In the genomic region with DNA sequence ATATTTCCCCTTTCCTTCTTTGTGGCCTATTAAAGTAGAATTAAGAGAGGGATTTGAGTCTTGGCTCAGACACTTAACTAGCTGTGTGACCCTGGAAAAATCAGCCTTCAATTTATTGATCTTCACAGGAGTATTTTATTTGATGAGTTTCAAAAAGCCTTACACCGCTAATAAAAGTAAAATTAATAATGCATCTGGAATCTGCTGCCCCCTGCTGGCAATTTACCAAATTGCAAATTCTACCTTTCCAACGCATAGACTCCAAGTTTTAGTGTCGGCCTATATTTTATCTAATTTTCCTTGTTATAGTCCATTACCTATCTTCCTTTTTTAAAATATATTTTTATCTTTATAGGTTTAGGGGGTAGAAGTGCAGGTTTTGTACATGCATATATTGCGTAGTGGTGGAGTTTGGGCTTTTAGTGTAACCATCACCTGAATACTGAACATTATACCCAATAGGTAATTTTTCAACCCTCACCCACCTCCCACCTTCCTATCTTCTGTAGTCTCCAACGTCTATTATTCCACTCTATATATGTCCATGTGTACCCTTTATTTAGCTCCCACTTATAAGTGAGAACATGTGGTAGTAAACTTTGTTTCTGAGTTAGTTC, we compare ENCODE assay signal across 8 cellular contexts. TPM values are rescaled to one million over a fixed set of nuclear protein-coding genes. Genes with fewer than 3 reads are reported as not detected.
DNase-seq lines count a peak whose midpoint lies in the region; ATAC-seq and TF ChIP-seq lines count a peak whose summit lies in the region.

No MANE protein-coding gene starts in this region.

- DNase-seq in NCI-H1436 (lab: John Stamatoyannopoulos, UW) = peak; percentile 7
- no peak for DNase-seq in NCI-H1436 treated with DMSO at 0.1 percent for 48 hours (lab: John Stamatoyannopoulos, UW)
- peak; percentile 11 for DNase-seq in NCI-H128 (lab: John Stamatoyannopoulos, UW; ENCODE audit: unreplicated experiment)
- peak; percentile 71 for DNase-seq in activated CD8-positive, alpha-beta T cell treated with anti-CD3 and anti-CD28 coated beads, Interleukin-2, amount 10 ng/mL, durations not matched to agents 7 days and 5 days
- peak; percentile 48 for DNase-seq in epithelial cell of esophagus (ENCODE audit: low read depth)
- no peak for DNase-seq in osteocyte (ENCODE audit: extremely low spot score, unreplicated experiment)
- DNase-seq in AG20443 (ENCODE audit: low spot score) = no peak

- H3K4me3 Mint-ChIP-seq in activated CD8-positive, alpha-beta T cell treated with anti-CD3 and anti-CD28 coated beads, Interleukin-2, amount 10 ng/mL, durations not matched to agents 7 days and 5 days = no peak overlapping the region
- no peak overlapping the region for H3K4me3 Mint-ChIP-seq in osteocyte (ENCODE audit: unreplicated experiment)

- no peaks in the 10 kb centered on the region for H3K36me3 Mint-ChIP-seq in activated CD8-positive, alpha-beta T cell treated with anti-CD3 and anti-CD28 coated beads, Interleukin-2, amount 10 ng/mL, durations not matched to agents 7 days and 5 days (ENCODE audit: low read depth)
- H3K36me3 Mint-ChIP-seq in osteocyte (ENCODE audit: unreplicated experiment) = peaks cover 6% of the 10 kb centered on the region

- TF ChIP-seq CTCF in epithelial cell of esophagus (IDR thresholded peaks at IDR 0.05; ENCODE audit: insufficient read depth, low read depth, low read length, missing control alignments) (peak; percentile 71), osteocyte (IDR thresholded peaks at IDR 0.05) (peak; percentile 83)

- H3K9me3 Mint-ChIP-seq in activated CD8-positive, alpha-beta T cell treated with anti-CD3 and anti-CD28 coated beads, Interleukin-2, amount 10 ng/mL, durations not matched to agents 7 days and 5 days (ENCODE audit: insufficient read depth) = no peaks in the 10 kb centered on the region
- no peaks in the 10 kb centered on the region for H3K9me3 Mint-ChIP-seq in osteocyte (ENCODE audit: unreplicated experiment)

- H3K27me3 Mint-ChIP-seq in activated CD8-positive, alpha-beta T cell treated with anti-CD3 and anti-CD28 coated beads, Interleukin-2, amount 10 ng/mL, durations not matched to agents 7 days and 5 days (ENCODE audit: low read depth) = peaks cover 5% of the 10 kb centered on the region
- no peaks in the 10 kb centered on the region for H3K27me3 Mint-ChIP-seq in osteocyte (ENCODE audit: unreplicated experiment)

- H3K4me3 ChIP-seq in epithelial cell of esophagus (ENCODE audit: low read length) = no peak overlapping the region

- CTCF ChIA-PET in activated CD8-positive, alpha-beta T cell treated with anti-CD3 and anti-CD28 coated beads, Interleukin-2, amount 10 ng/mL, durations not matched to agents 7 days and 5 days (lab: Charles Lee) = interaction anchor here (0.6 to 11.0 kb wide), 23 partner anchors 10 to 128 kb away, joined by 3 to 153 read pairs (median 4); no protein-coding TSS in a partner anchor

- H3K27ac Mint-ChIP-seq in activated CD8-positive, alpha-beta T cell treated with anti-CD3 and anti-CD28 coated beads, Interleukin-2, amount 10 ng/mL, durations not matched to agents 7 days and 5 days = no peak overlapping the region
- no peak overlapping the region for H3K27ac Mint-ChIP-seq in osteocyte (ENCODE audit: unreplicated experiment)

- POLR2A ChIA-PET in activated CD8-positive, alpha-beta T cell treated with anti-CD3 and anti-CD28 coated beads, Interleukin-2, amount 10 ng/mL, durations not matched to agents 7 days and 5 days (lab: Charles Lee) = no interaction called here

- ATAC-seq in activated CD8-positive, alpha-beta T cell treated with anti-CD3 and anti-CD28 coated beads, Interleukin-2, amount 10 ng/mL, durations not matched to agents 7 days and 5 days = peak; percentile 51
- no peak for ATAC-seq in GM18861 (IDR thresholded peaks at IDR 0.05; ENCODE audit: unreplicated experiment)

- H3K4me1 Mint-ChIP-seq in activated CD8-positive, alpha-beta T cell treated with anti-CD3 and anti-CD28 coated beads, Interleukin-2, amount 10 ng/mL, durations not matched to agents 7 days and 5 days (ENCODE audit: low read depth) = peaks cover 1% of the 10 kb centered on the region
- H3K4me1 Mint-ChIP-seq in osteocyte (ENCODE audit: unreplicated experiment) = peaks cover 9% of the 10 kb centered on the region

RNA-seq across cellular contexts. Expression of gene GOPC, which starts 46.3 kb away (rescaled TPM):
- total RNA-seq in activated CD8-positive, alpha-beta T cell treated with anti-CD3 and anti-CD28 coated beads, Interleukin-2, amount 10 ng/mL, durations not matched to agents 7 days and 5 days = 10 to 100 TPM; 23.3 to 23.4 TPM
- total RNA-seq in osteocyte = 27.3 and 27.6 TPM in 2 replicates

Comparison
In these comparisons a context has a peak if more than half of its experiments do, and no peak if none do; other contexts are left out.
1. DNase-seq: peak in NCI-H1436 (single experiment), NCI-H128 (single experiment), activated CD8-positive, alpha-beta T cell treated with anti-CD3 and anti-CD28 coated beads, Interleukin-2, amount 10 ng/mL, durations not matched to agents 7 days and 5 days (single experiment) and epithelial cell of esophagus (single experiment); none in NCI-H1436 treated with DMSO at 0.1 percent for 48 hours (single experiment), osteocyte (single experiment) and AG20443 (single experiment).